35 cellular contexts compared by ENCODE assay signal in genomic region chr2:72712977-72713376, GRCh38.
"Had no signal": no experiment of that assay in that cellular context is flagged by ENCODE, and none has a peak within 500 bp of the region (broad histone marks: within the 10 kb centered on the region; RNA-seq: fewer than 3 reads in every experiment).

No MANE protein-coding gene starts in this region.

- H3K27me3 ChIP-seq: MG63 had no signal

- H3K36me3 ChIP-seq: MG63 had no signal

- H3K9me3 ChIP-seq: MG63 had no signal

- H3K4me3 ChIP-seq: MG63 had no signal

- DNase-seq: Karpas-422, Kasumi-1, MG63, MM.1S, MV-4-11, NCI-H1048, NCI-H1092, NCI-H1092 treated with DMSO at 0.1 percent for 48 hours, NCI-H1105, NCI-H1105 treated with DMSO at 0.1 percent for 48 hours, NCI-H1417 treated with DMSO at 0.1 percent for 48 hours, NCI-H1436, NCI-H1436 treated with DMSO at 0.1 percent for 48 hours, NCI-H146, NCI-H1694, NCI-H1694 treated with DMSO at 0.1 percent for 48 hours, NCI-H187, NCI-H187 treated with DMSO at 0.1 percent for 48 hours, NCI-H1930, NCI-H2029, NCI-H2029 treated with DMSO at 0.1 percent for 48 hours, NCI-H2081, NCI-H2081 treated with DMSO at 0.1 percent for 48 hours, NCI-H2107, NCI-H2171, NCI-H2171 treated with DMSO at 0.1 percent for 48 hours, NCI-H2227 treated with DMSO at 0.1 percent for 48 hours, NCI-H226, NCI-H345, NCI-H446, NCI-H446 treated with DMSO at 0.1 percent for 48 hours, NCI-H510A, NCI-H510A treated with DMSO at 0.1 percent for 48 hours, NCI-H524, NCI-H524 treated with DMSO at 0.1 percent for 48 hours had no signal
